8 cellular contexts compared by ENCODE assay signal in genomic region chr11:104705475-104706195, GRCh38.
DNase-seq lines count a peak whose midpoint lies in the region; ATAC-seq lines count a peak whose summit lies in the region.

No MANE protein-coding gene starts in this region.

- ATAC-seq in HG03108 (IDR thresholded peaks at IDR 0.05; ENCODE audit: unreplicated experiment): peak; percentile 100
- peak; percentile 98 for ATAC-seq in activated naive CD8-positive, alpha-beta T cell treated with anti-CD3 and anti-CD28 coated beads, Interleukin-2, amount 10 ng/mL, durations not matched to agents 7 days and 5 days (ENCODE audit: low read depth)

- H3K27me3 Mint-ChIP-seq in activated naive CD8-positive, alpha-beta T cell treated with anti-CD3 and anti-CD28 coated beads, Interleukin-2, amount 10 ng/mL, durations not matched to agents 7 days and 5 days: no peaks in the 10 kb centered on the region

- H3K4me1 Mint-ChIP-seq in activated naive CD8-positive, alpha-beta T cell treated with anti-CD3 and anti-CD28 coated beads, Interleukin-2, amount 10 ng/mL, durations not matched to agents 7 days and 5 days: peaks cover 40% of the 10 kb centered on the region

- H3K9me3 Mint-ChIP-seq in activated naive CD8-positive, alpha-beta T cell treated with anti-CD3 and anti-CD28 coated beads, Interleukin-2, amount 10 ng/mL, durations not matched to agents 7 days and 5 days: peaks cover 5% of the 10 kb centered on the region

- peak overlapping the region; percentile 95 for H3K27ac Mint-ChIP-seq in activated naive CD8-positive, alpha-beta T cell treated with anti-CD3 and anti-CD28 coated beads, Interleukin-2, amount 10 ng/mL, durations not matched to agents 7 days and 5 days

- peaks cover 34% of the 10 kb centered on the region for H3K36me3 Mint-ChIP-seq in activated naive CD8-positive, alpha-beta T cell treated with anti-CD3 and anti-CD28 coated beads, Interleukin-2, amount 10 ng/mL, durations not matched to agents 7 days and 5 days

- peak overlapping the region; percentile 80 for H3K4me3 Mint-ChIP-seq in activated naive CD8-positive, alpha-beta T cell treated with anti-CD3 and anti-CD28 coated beads, Interleukin-2, amount 10 ng/mL, durations not matched to agents 7 days and 5 days

- peak; percentile 1 for DNase-seq in GM19238 (ENCODE audit: insufficient read length, low spot score)
- peak; percentile 60 for DNase-seq in T follicular helper cell (ENCODE audit: low read depth)
- peak; percentile 39 for DNase-seq in activated naive CD8-positive, alpha-beta T cell treated with anti-CD3 and anti-CD28 coated beads, Interleukin-2, amount 10 ng/mL, durations not matched to agents 7 days and 5 days
- peak; percentile 43 for DNase-seq in medulla oblongata (ENCODE audit: extremely low spot score)
- DNase-seq in stimulated activated CD8-positive, alpha-beta memory T cell treated with anti-CD3 and anti-CD28 coated beads, Interleukin-7, amount 100 ng/mL, for 24 hours (ENCODE audit: low read depth): peak; percentile 15
- DNase-seq in NCI-H524 treated with DMSO at 0.1 percent for 48 hours (lab: John Stamatoyannopoulos, UW): no peak
- no peak for DNase-seq in NCI-H345 treated with DMSO at 0.1 percent for 48 hours (lab: John Stamatoyannopoulos, UW; ENCODE audit: unreplicated experiment)

- POLR2A ChIA-PET in activated naive CD8-positive, alpha-beta T cell treated with anti-CD3 and anti-CD28 coated beads, Interleukin-2, amount 10 ng/mL, durations not matched to agents 7 days and 5 days (lab: Charles Lee): no interaction called here

Comparison
In these comparisons a context has a peak if more than half of its experiments do, and no peak if none do; other contexts are left out.
1. DNase-seq: peak in GM19238 (single experiment), T follicular helper cell (single experiment), activated naive CD8-positive, alpha-beta T cell treated with anti-CD3 and anti-CD28 coated beads, Interleukin-2, amount 10 ng/mL, durations not matched to agents 7 days and 5 days (single experiment), medulla oblongata (single experiment) and stimulated activated CD8-positive, alpha-beta memory T cell treated with anti-CD3 and anti-CD28 coated beads, Interleukin-7, amount 100 ng/mL, for 24 hours (single experiment); none in NCI-H524 treated with DMSO at 0.1 percent for 48 hours (single experiment) and NCI-H345 treated with DMSO at 0.1 percent for 48 hours (single experiment).